In the genomic region with DNA sequence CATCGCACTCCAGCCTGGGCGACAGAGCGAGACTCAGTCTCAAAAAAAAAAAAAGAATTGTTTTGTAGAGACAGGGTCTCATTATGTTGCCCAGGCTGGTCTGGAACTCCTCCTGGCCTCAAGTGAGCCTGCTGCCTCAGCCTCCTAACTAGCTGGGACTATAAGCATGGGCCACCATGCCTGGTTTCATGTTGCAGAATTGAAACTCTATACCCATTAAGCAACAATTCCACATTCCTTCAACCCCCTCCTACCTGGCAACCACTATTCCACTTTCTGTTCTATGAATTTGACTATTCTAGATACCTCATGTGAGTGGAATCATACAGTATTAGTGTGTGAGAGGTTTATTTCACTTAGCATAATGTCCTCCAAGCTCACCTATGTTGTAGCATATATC, we compare ENCODE assay signal across 1 cellular context.
TF ChIP-seq lines count a peak whose summit lies in the region.

No MANE protein-coding gene starts in this region.

TF ChIP-seq in IMR-90, 13 proteins besides CTCF, POLR2A, EP300 and RAD21 (continued from another document):
- no peak for TF ChIP-seq RCOR1 (IDR thresholded peaks at IDR 0.05; ENCODE audit: insufficient replicate concordance, low read length)
- no peak for TF ChIP-seq CHD1 (IDR thresholded peaks at IDR 0.05; ENCODE audit: low read depth, low read length)
